In the genomic region with DNA sequence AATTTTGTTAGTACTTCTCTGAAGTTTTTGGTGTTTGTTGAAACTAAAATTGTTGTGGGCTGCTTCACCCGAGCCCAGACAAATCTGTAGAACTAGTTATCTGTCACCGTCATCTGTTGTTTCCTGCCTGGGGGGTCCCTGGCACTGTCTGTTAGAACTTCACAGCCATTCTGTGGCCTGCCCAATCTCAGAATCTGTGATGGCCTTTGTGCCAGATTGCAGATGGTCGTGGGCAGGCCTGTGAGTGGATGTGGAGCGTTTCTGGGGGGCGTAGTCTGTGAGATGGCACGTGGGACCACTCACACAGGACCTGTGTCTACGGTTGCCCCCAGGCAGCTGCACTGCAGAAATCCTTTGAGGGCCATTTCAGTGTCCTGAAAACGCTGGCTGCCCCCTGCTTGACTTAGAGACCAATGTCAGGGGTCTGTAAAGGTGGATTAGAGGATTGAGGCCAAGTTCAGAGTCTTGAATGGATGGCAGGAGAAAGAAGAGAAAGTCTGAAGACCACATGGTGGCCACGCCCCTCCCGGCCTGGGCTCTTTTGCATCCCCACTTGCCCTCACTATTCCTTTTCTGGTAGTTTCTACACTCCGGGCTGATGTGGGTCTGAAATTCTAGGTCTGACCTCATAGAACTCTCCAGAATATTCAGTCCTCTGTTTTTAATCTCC, we compare ENCODE assay signal across 16 cellular contexts. TPM values are rescaled to one million over a fixed set of nuclear protein-coding genes. Genes with fewer than 3 reads are reported as not detected.
DNase-seq lines count a peak whose midpoint lies in the region; ATAC-seq and TF ChIP-seq lines count a peak whose summit lies in the region.
"Had no signal": no experiment of that assay in that cellular context is flagged by ENCODE, and none has a peak within 500 bp of the region (broad histone marks: within the 10 kb centered on the region; RNA-seq: fewer than 3 reads in every experiment).

No MANE protein-coding gene starts in this region.

- no peak overlapping the region for H3K27ac Mint-ChIP-seq in CD4-positive, alpha-beta memory T cell
- H3K27ac Mint-ChIP-seq: dendritic cell treated with granulocyte-macrophage colony-stimulating factor and Interleukin-4, amounts not matched to agents 40 ng/mL and 50 ng/mL, for 4 days had no signal

- H3K9me3 ChIP-seq in esophagus squamous epithelium (no peaks in the 10 kb centered on the region), psoas muscle (no peaks in the 10 kb centered on the region)
- H3K9me3 ChIP-seq in CD4-positive, alpha-beta memory T cell (ENCODE audit: control insufficient read depth in 1 of 2, low read length in 2 of 2) = no peaks in the 10 kb centered on the region

- H2AFZ ChIP-seq in ACC112 (ENCODE audit: low read length, unreplicated experiment) = no peak overlapping the region

- CTCF ChIA-PET in CD4-positive, alpha-beta memory T cell (lab: Charles Lee; ENCODE audit: partially characterized antibody) = no interaction called here

- TF ChIP-seq CTCF in esophagus squamous epithelium (IDR thresholded peaks at IDR 0.05) (no peak), psoas muscle (IDR thresholded peaks at IDR 0.05) (no peak)

- H3K4me3 Mint-ChIP-seq in CD4-positive, alpha-beta memory T cell = no peak overlapping the region
- H3K4me3 Mint-ChIP-seq: dendritic cell treated with granulocyte-macrophage colony-stimulating factor and Interleukin-4, amounts not matched to agents 40 ng/mL and 50 ng/mL, for 4 days; nephron progenitor cell had no signal

- H3K4me1 ChIP-seq in ACC112 (ENCODE audit: control insufficient read depth, insufficient read depth, low read length, unreplicated experiment) = peaks cover 98% of the 10 kb centered on the region
- peaks cover 17 to 68% (median 26%) of the 10 kb centered on the region in 3 donors for H3K4me1 ChIP-seq in esophagus squamous epithelium
- peaks cover 80% of the 10 kb centered on the region for H3K4me1 ChIP-seq in psoas muscle
- no peaks in the 10 kb centered on the region for H3K4me1 ChIP-seq in CD4-positive, alpha-beta memory T cell (ENCODE audit: insufficient read depth, low read length)

- H3K9me3 Mint-ChIP-seq in CD4-positive, alpha-beta memory T cell = no peaks in the 10 kb centered on the region
- H3K9me3 Mint-ChIP-seq: dendritic cell treated with granulocyte-macrophage colony-stimulating factor and Interleukin-4, amounts not matched to agents 40 ng/mL and 50 ng/mL, for 4 days; nephron progenitor cell had no signal

- POLR2A ChIA-PET in CD4-positive, alpha-beta memory T cell (lab: Charles Lee; ENCODE audit: partially characterized antibody) = no interaction called here

- no peaks in the 10 kb centered on the region for H3K27me3 ChIP-seq in ACC112 (ENCODE audit: insufficient read depth, low read length)
- H3K27me3 ChIP-seq in esophagus squamous epithelium = no peaks in the 10 kb centered on the region
- no peaks in the 10 kb centered on the region for H3K27me3 ChIP-seq in psoas muscle (ENCODE audit: insufficient read depth in 3 of 3, low read length in 2 of 3)
- H3K27me3 ChIP-seq in CD4-positive, alpha-beta memory T cell (ENCODE audit: insufficient read depth, low read length) = no peaks in the 10 kb centered on the region

- no peak overlapping the region for H3K4me3 ChIP-seq in ACC112 (ENCODE audit: low read depth, low read length)
- no peak overlapping the region for H3K4me3 ChIP-seq in esophagus squamous epithelium
- no peak overlapping the region for H3K4me3 ChIP-seq in psoas muscle
- no peak overlapping the region for H3K4me3 ChIP-seq in CD4-positive, alpha-beta memory T cell (ENCODE audit: low read length in 2 of 2)

- DNase-seq in RPMI8226 = peak; percentile 58
- no peak for DNase-seq in esophagus squamous epithelium (lab: John Stamatoyannopoulos, UW)
- DNase-seq in psoas muscle = no peak
- DNase-seq in stimulated activated CD4-positive, alpha-beta T cell treated with anti-CD3 and anti-CD28 coated beads, Interleukin-4, amount 100 ng/mL, for 1 hour = no peak
- DNase-seq in COLO668 (lab: John Stamatoyannopoulos, UW; ENCODE audit: unreplicated experiment) = no peak
- DNase-seq in CD4-positive, alpha-beta memory T cell = no peak
- DNase-seq: activated effector memory CD4-positive, alpha-beta T cell treated with anti-CD3 and anti-CD28 coated beads, Interleukin-2, amount 50 U/mL, for 16 hours; MM.1S; NCI-H187; NCI-H446 treated with DMSO at 0.1 percent for 48 hours; nephron progenitor cell; stimulated activated naive CD8-positive, alpha-beta T cell treated with anti-CD3 and anti-CD28 coated beads, Interleukin-15, Interleukin-2, amounts not matched to agents 100 U/mL and 50 U/mL, for 24 hours had no signal

- no peaks in the 10 kb centered on the region for H3K36me3 ChIP-seq in ACC112 (ENCODE audit: insufficient read depth, low read length)
- H3K36me3 ChIP-seq in esophagus squamous epithelium = no peaks in the 10 kb centered on the region
- no peaks in the 10 kb centered on the region for H3K36me3 ChIP-seq in psoas muscle (ENCODE audit: insufficient read depth in 1 of 2, low read depth in 1 of 2)
- H3K36me3 ChIP-seq in CD4-positive, alpha-beta memory T cell (ENCODE audit: insufficient read depth, low read length) = no peaks in the 10 kb centered on the region

- H3K27ac ChIP-seq in ACC112 (ENCODE audit: low read depth, low read length) = peak overlapping the region; percentile 99
- H3K27ac ChIP-seq in esophagus squamous epithelium = peak overlapping the region; percentile 31 to 87 (median 76)
- peak overlapping the region; percentile 25 for H3K27ac ChIP-seq in psoas muscle
- no peak overlapping the region for H3K27ac ChIP-seq in CD4-positive, alpha-beta memory T cell (ENCODE audit: low read depth, low read length)

- H3K79me2 ChIP-seq in ACC112 (ENCODE audit: control insufficient read depth, insufficient read depth, low read length, unreplicated experiment) = peaks cover 98% of the 10 kb centered on the region

- H3K4me1 Mint-ChIP-seq in CD4-positive, alpha-beta memory T cell = no peaks in the 10 kb centered on the region

- ATAC-seq in psoas muscle (no peak), HG03439 (IDR thresholded peaks at IDR 0.05; ENCODE audit: unreplicated experiment) (no peak)
- ATAC-seq: HepG2; stimulated activated naive CD8-positive, alpha-beta T cell treated with anti-CD3 and anti-CD28 coated beads, Interleukin-15, Interleukin-2, amounts not matched to agents 100 U/mL and 50 U/mL, for 24 hours had no signal

- intact Hi-C loops in esophagus squamous epithelium (cut with DNase I) (no loop called here), psoas muscle (cut with DNase I) (loop anchor here in 1 of 2 donors (5.0 kb wide), 1 partner anchor 34 kb away; no protein-coding TSS in a partner anchor)
- intact Hi-C loops in CD4-positive, alpha-beta memory T cell (cut with micrococcal nuclease) = no loop called here

- WGBS in esophagus squamous epithelium, 2 donors = 69 to 72% methylated on average over 6 to 10 of the region's 11 CpGs
- 82 to 86% (median 83%) methylated on average over 11 of the region's 11 CpGs for WGBS in psoas muscle, 3 donors

- H3K36me3 Mint-ChIP-seq in CD4-positive, alpha-beta memory T cell = no peaks in the 10 kb centered on the region

- H3K27me3 Mint-ChIP-seq in CD4-positive, alpha-beta memory T cell = peaks cover 0 to 3% of the 10 kb centered on the region in 2 donors
- H3K27me3 Mint-ChIP-seq: dendritic cell treated with granulocyte-macrophage colony-stimulating factor and Interleukin-4, amounts not matched to agents 40 ng/mL and 50 ng/mL, for 4 days had no signal

- TF ChIP-seq POLR2A in esophagus squamous epithelium (IDR thresholded peaks at IDR 0.05) = no peak

RNA-seq across cellular contexts. Expression of a gene that starts 38.3 kb away (rescaled TPM):
- total RNA-seq in esophagus squamous epithelium (100 to 1,000 TPM in 1 of 4 donors, 10 to 100 TPM in 3; 21.2 to 105 (median 47.6) TPM), psoas muscle (10 to 100 TPM; 35.0 to 77.5 (median 51.7) TPM)
- 10 to 100 TPM; 18.5 to 31.7 (median 19.4) TPM for polyA plus RNA-seq in psoas muscle
- 10 to 100 TPM in 1 of 2 experiments, 1 to 10 TPM in 1; 9.7 to 11.5 TPM for total RNA-seq in CD4-positive, alpha-beta memory T cell
- polyA plus RNA-seq in CD4-positive, alpha-beta memory T cell = under 1 TPM in 1 of 2 donors, not detected in 1; 0.09 TPM
